Comparison of ENCODE assay signal across 8 cellular contexts in the genomic region with DNA sequence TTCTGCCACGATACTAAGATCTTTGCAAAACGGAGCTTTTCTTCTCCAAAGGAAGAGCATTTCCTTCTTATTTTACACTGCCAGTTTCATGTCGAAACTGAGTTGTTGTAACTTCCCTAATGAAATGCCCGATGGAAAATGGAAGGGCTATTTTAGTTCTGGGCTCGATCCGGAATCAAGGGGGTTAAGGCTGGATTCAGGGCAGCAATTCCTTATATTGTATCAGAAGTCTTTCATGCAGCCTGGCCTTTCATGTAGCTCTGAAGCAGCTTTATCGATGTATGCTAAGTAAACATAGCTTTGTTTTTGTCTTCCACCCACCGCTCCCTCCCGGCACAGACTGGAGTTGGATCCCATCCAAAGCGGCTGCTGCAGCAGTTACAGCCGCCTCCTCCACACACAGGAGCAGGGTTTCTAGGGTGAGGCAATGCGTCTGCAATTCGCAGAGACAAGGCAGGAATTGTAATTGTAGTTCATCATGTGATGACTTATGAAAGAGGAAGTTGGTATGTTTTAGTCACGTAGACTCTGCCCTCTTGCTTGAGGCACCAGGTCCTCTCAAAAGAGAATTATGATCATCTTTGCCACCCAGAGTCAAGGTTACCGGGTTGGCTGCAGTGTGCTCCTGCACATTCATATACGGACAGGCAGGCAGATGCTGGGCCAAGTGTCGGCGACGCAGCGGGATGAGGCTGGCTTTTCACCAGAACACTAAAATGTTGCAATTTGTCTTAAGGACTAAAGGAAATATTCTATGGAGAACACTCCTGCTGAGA. TPM values are rescaled to one million over a fixed set of nuclear protein-coding genes. Genes with fewer than 3 reads are reported as not detected.
A peak's percentile ranks its signal among the peaks of the same experiment; 100 is the strongest.
DNase-seq lines count a peak whose midpoint lies in the region; ATAC-seq and FAIRE-seq lines count a peak whose summit lies in the region.

No MANE protein-coding gene starts in this region.

- peak overlapping the region; percentile 99 to 100 (median 100) for H3K27ac Mint-ChIP-seq in CD4-positive, alpha-beta memory T cell
- peak overlapping the region; percentile 100 for H3K27ac Mint-ChIP-seq in stimulated activated memory B cell treated with anti-CD40 and anti-IgM and Interleukin-4, amounts not matched to agents 10 μg/mL and 1 μg/mL and 100 μg/mL, for 72 hours

- H3K9me3 ChIP-seq in CD4-positive, alpha-beta memory T cell (ENCODE audit: control insufficient read depth in 1 of 2, low read length in 2 of 2): no peaks in the 10 kb centered on the region

- intact Hi-C loops in CD4-positive, alpha-beta memory T cell (cut with micrococcal nuclease): loop anchor here (1.0 to 5.0 kb wide), 2 partner anchors 79 to 1255 kb away; a partner anchor contains a TSS

- peaks cover 0 to 6% of the 10 kb centered on the region in 2 donors for H3K27me3 Mint-ChIP-seq in CD4-positive, alpha-beta memory T cell
- no peaks in the 10 kb centered on the region for H3K27me3 Mint-ChIP-seq in stimulated activated memory B cell treated with anti-CD40 and anti-IgM and Interleukin-4, amounts not matched to agents 10 μg/mL and 1 μg/mL and 100 μg/mL, for 72 hours

- peak; percentile 79 to 95 (median 83) for DNase-seq in CD4-positive, alpha-beta memory T cell
- DNase-seq in HTR-8/SVneo (ENCODE audit: insufficient read length, low spot score) (peak; percentile 86), NOMO-1 (lab: John Stamatoyannopoulos, UW; ENCODE audit: unreplicated experiment in 2 of 2) (peak; percentile 97 to 100), mucosa of gallbladder (ENCODE audit: low spot score) (peak; percentile 96)
- peak in 2 of 3 experiments; percentile 29 to 32 for DNase-seq in activated CD8-positive, alpha-beta memory T cell treated with anti-CD3 and anti-CD28 coated beads for 48 hours (ENCODE audit: low read depth in 2 of 3, low spot score in 2 of 3)

- peaks cover 3% of the 10 kb centered on the region for H3K36me3 ChIP-seq in CD4-positive, alpha-beta memory T cell (ENCODE audit: insufficient read depth, low read length)

- POLR2A ChIA-PET in CD4-positive, alpha-beta memory T cell (lab: Charles Lee; ENCODE audit: partially characterized antibody): interaction anchor here (0.6 to 7.8 kb wide), 34 partner anchors 8 to 548 kb away, joined by 3 to 312 read pairs (median 7); a partner anchor contains a TSS

- FAIRE-seq in HTR-8/SVneo (lab: Jason Lieb, UNC) (peak; percentile 46), endometrium (lab: Jason Lieb, UNC) (peak; percentile 50)

- H3K4me3 ChIP-seq in CD4-positive, alpha-beta memory T cell (ENCODE audit: low read length in 2 of 2): peak overlapping the region; percentile 59 to 72

- peaks cover 28 to 45% (median 35%) of the 10 kb centered on the region in 4 donors for H3K4me1 Mint-ChIP-seq in CD4-positive, alpha-beta memory T cell
- peaks cover 37% of the 10 kb centered on the region for H3K4me1 Mint-ChIP-seq in stimulated activated memory B cell treated with anti-CD40 and anti-IgM and Interleukin-4, amounts not matched to agents 10 μg/mL and 1 μg/mL and 100 μg/mL, for 72 hours

- peaks cover 0 to 10% (median 0%) of the 10 kb centered on the region in 8 donors for H3K9me3 Mint-ChIP-seq in CD4-positive, alpha-beta memory T cell
- H3K9me3 Mint-ChIP-seq in stimulated activated memory B cell treated with anti-CD40 and anti-IgM and Interleukin-4, amounts not matched to agents 10 μg/mL and 1 μg/mL and 100 μg/mL, for 72 hours: no peaks in the 10 kb centered on the region

- peak overlapping the region; percentile 92 for H3K27ac ChIP-seq in CD4-positive, alpha-beta memory T cell (ENCODE audit: low read depth, low read length)

- peaks cover 11 to 17% of the 10 kb centered on the region in 2 donors for H3K36me3 Mint-ChIP-seq in CD4-positive, alpha-beta memory T cell
- peaks cover 10% of the 10 kb centered on the region for H3K36me3 Mint-ChIP-seq in stimulated activated memory B cell treated with anti-CD40 and anti-IgM and Interleukin-4, amounts not matched to agents 10 μg/mL and 1 μg/mL and 100 μg/mL, for 72 hours

- peak; percentile 29 for ATAC-seq in GM19455 (IDR thresholded peaks at IDR 0.05; ENCODE audit: unreplicated experiment)
- peak; percentile 55 for ATAC-seq in stimulated activated memory B cell treated with anti-CD40 and anti-IgM and Interleukin-4, amounts not matched to agents 10 μg/mL and 1 μg/mL and 100 μg/mL, for 72 hours

- H3K4me1 ChIP-seq in CD4-positive, alpha-beta memory T cell (ENCODE audit: insufficient read depth, low read length): peaks cover 35% of the 10 kb centered on the region

- H3K4me3 Mint-ChIP-seq in CD4-positive, alpha-beta memory T cell: peak overlapping the region; percentile 89 to 94 (median 94)
- H3K4me3 Mint-ChIP-seq in stimulated activated memory B cell treated with anti-CD40 and anti-IgM and Interleukin-4, amounts not matched to agents 10 μg/mL and 1 μg/mL and 100 μg/mL, for 72 hours: peak overlapping the region; percentile 74

- CTCF ChIA-PET in CD4-positive, alpha-beta memory T cell (lab: Charles Lee; ENCODE audit: partially characterized antibody): interaction anchor here (0.7 to 6.5 kb wide), 20 partner anchors 8 to 490 kb away, joined by 3 to 78 read pairs (median 5); no protein-coding TSS in a partner anchor

- H3K27me3 ChIP-seq in CD4-positive, alpha-beta memory T cell (ENCODE audit: insufficient read depth, low read length): no peaks in the 10 kb centered on the region

RNA-seq across cellular contexts. Expression of a gene that starts 2.6 kb away (rescaled TPM):
- 100 to 1,000 TPM; 162 to 164 TPM for total RNA-seq in CD4-positive, alpha-beta memory T cell
- polyA plus RNA-seq in CD4-positive, alpha-beta memory T cell: 10 to 100 TPM; 23.9 to 43.0 TPM
- total RNA-seq in mucosa of gallbladder: 231 TPM

Comparison
In these comparisons a context has a peak if more than half of its experiments do, and no peak if none do; other contexts are left out.
1. Peak in every context shown above with its lines: DNase-seq, ATAC-seq, H3K4me3 ChIP-seq and H3K27ac ChIP-seq.
2. DNase-seq: peak in every context shown above with its lines; median percentile 98 in NOMO-1; 96 in mucosa of gallbladder; 86 in HTR-8/SVneo; 83 in CD4-positive, alpha-beta memory T cell; 30 in activated CD8-positive, alpha-beta memory T cell treated with anti-CD3 and anti-CD28 coated beads for 48 hours.